9 cellular contexts compared by ENCODE assay signal in genomic region chr9:33719581-33720374, GRCh38.
DNase-seq lines count a peak whose midpoint lies in the region; ATAC-seq and TF ChIP-seq lines count a peak whose summit lies in the region.
"Had no signal": no experiment of that assay in that cellular context is flagged by ENCODE, and none has a peak within 500 bp of the region (broad histone marks: within the 10 kb centered on the region; RNA-seq: fewer than 3 reads in every experiment).

No MANE protein-coding gene starts in this region.

- POLR2A ChIA-PET in naive thymus-derived CD4-positive, alpha-beta T cell (lab: Charles Lee), result no interaction called here

- DNase-seq in EH (ENCODE audit: low read depth) (peak; percentile 18), mesenteric fat pad (ENCODE audit: low spot score) (no peak)
- no peak for DNase-seq in central memory CD8-positive, alpha-beta T cell (ENCODE audit: low spot score in 2 of 2)
- peak in 4 of 9 donors; percentile 7 to 42 (median 28) for DNase-seq in naive thymus-derived CD4-positive, alpha-beta T cell
- no peak for DNase-seq in NK-92 treated with Interleukin-12 subunit alpha and Interleukin-12 subunit beta, amount 100 ng/mL, for 24 hours (lab: John Stamatoyannopoulos, UW)

- H3F3A ChIP-seq in SU-DHL-6 (ENCODE audit: insufficient read depth), result no peaks in the 10 kb centered on the region

- no peaks in the 10 kb centered on the region for H3K27me3 ChIP-seq in SU-DHL-6 (ENCODE audit: low read length)
- no peaks in the 10 kb centered on the region for H3K27me3 ChIP-seq in naive thymus-derived CD4-positive, alpha-beta T cell (ENCODE audit: control insufficient read depth in 2 of 2, insufficient read depth in 2 of 2, low read length in 2 of 2)

- no peaks in the 10 kb centered on the region for H3K36me3 Mint-ChIP-seq in central memory CD8-positive, alpha-beta T cell (ENCODE audit: insufficient read depth)
- no peaks in the 10 kb centered on the region for H3K36me3 Mint-ChIP-seq in naive thymus-derived CD4-positive, alpha-beta T cell

- peak overlapping the region; percentile 34 for H3K4me2 ChIP-seq in SU-DHL-6 (ENCODE audit: low read depth, low read length, poor library complexity, severe bottlenecking)

- H3K9me3 ChIP-seq in SU-DHL-6 (ENCODE audit: insufficient read depth, low read length), result no peaks in the 10 kb centered on the region
- H3K9me3 ChIP-seq in naive thymus-derived CD4-positive, alpha-beta T cell (ENCODE audit: control insufficient read depth in 2 of 3, low read length in 3 of 3), result no peaks in the 10 kb centered on the region

- H3K9me3 Mint-ChIP-seq in central memory CD8-positive, alpha-beta T cell, result peaks cover 5% of the 10 kb centered on the region
- H3K9me3 Mint-ChIP-seq in naive thymus-derived CD4-positive, alpha-beta T cell, result peaks cover 0 to 5% (median 0%) of the 10 kb centered on the region in 11 donors

- H3K27me3 Mint-ChIP-seq in central memory CD8-positive, alpha-beta T cell, result peaks cover 25% of the 10 kb centered on the region
- peaks cover 5 to 20% (median 13%) of the 10 kb centered on the region in 5 donors for H3K27me3 Mint-ChIP-seq in naive thymus-derived CD4-positive, alpha-beta T cell

- H3K27ac Mint-ChIP-seq in central memory CD8-positive, alpha-beta T cell (ENCODE audit: low read depth), result no peak overlapping the region
- H3K27ac Mint-ChIP-seq in naive thymus-derived CD4-positive, alpha-beta T cell, result peak overlapping the region in 1 of 9 donors; percentile 9

- H2AFZ ChIP-seq in SU-DHL-6 (ENCODE audit: low read depth, low read length, severe bottlenecking), result peak overlapping the region; percentile 80

- H3K4me3 ChIP-seq in SU-DHL-6 (ENCODE audit: insufficient read depth, low read length, poor library complexity, severe bottlenecking), result no peak overlapping the region
- H3K4me3 ChIP-seq in naive thymus-derived CD4-positive, alpha-beta T cell (ENCODE audit: low read length), result no peak overlapping the region
- H3K4me3 ChIP-seq: SK-N-MC had no signal

- intact Hi-C loops in naive thymus-derived CD4-positive, alpha-beta T cell (cut with micrococcal nuclease), result loop anchor here (5.0 to 10.0 kb wide), 2 partner anchors 317 to 1135 kb away; partner anchors contain the start of gene AQP7 (in 1 of the 2)

- H3K9me2 ChIP-seq in SU-DHL-6 (replicated peaks; ENCODE audit: insufficient read depth, low read length), result no peaks in the 10 kb centered on the region

- no peaks in the 10 kb centered on the region for H4K20me1 ChIP-seq in SU-DHL-6 (ENCODE audit: low read depth, low read length)

- H3K4me1 Mint-ChIP-seq in central memory CD8-positive, alpha-beta T cell, result peaks cover 6% of the 10 kb centered on the region
- peaks cover 0 to 4% (median 0%) of the 10 kb centered on the region in 7 donors for H3K4me1 Mint-ChIP-seq in naive thymus-derived CD4-positive, alpha-beta T cell

- CTCF ChIA-PET in naive thymus-derived CD4-positive, alpha-beta T cell (lab: Charles Lee), result interaction anchor here (1.9 to 5.6 kb wide), 2 partner anchors 10 to 96 kb away, joined by 7 to 76 read pairs; no protein-coding TSS in a partner anchor

- peak overlapping the region; percentile 26; the same call in 1 of the 2 replicates for H3K9ac ChIP-seq in SU-DHL-6 (ENCODE audit: low read length)

- no peak overlapping the region for H3K27ac ChIP-seq in SU-DHL-6 (ENCODE audit: low read depth, low read length)
- H3K27ac ChIP-seq in naive thymus-derived CD4-positive, alpha-beta T cell (ENCODE audit: low read depth, low read length), result no peak overlapping the region
- H3K27ac ChIP-seq: SK-N-MC had no signal

- peak; percentile 38 for TF ChIP-seq CTCF in SU-DHL-6 (IDR thresholded peaks at IDR 0.05; ENCODE audit: insufficient read depth, low read length, poor library complexity, severe bottlenecking)

- no peaks in the 10 kb centered on the region for H3K4me1 ChIP-seq in naive thymus-derived CD4-positive, alpha-beta T cell (ENCODE audit: control insufficient read depth in 2 of 2, insufficient read depth in 2 of 2, low read length in 2 of 2)

- no peak overlapping the region for H3K4me3 Mint-ChIP-seq in central memory CD8-positive, alpha-beta T cell
- peak overlapping the region in 7 of 10 donors; percentile 5 to 81 (median 28) for H3K4me3 Mint-ChIP-seq in naive thymus-derived CD4-positive, alpha-beta T cell

- no peaks in the 10 kb centered on the region for H3K79me2 ChIP-seq in SU-DHL-6 (ENCODE audit: insufficient read depth, low read length)

- no peaks in the 10 kb centered on the region for H3K36me3 ChIP-seq in SU-DHL-6 (ENCODE audit: low read length)
- H3K36me3 ChIP-seq in naive thymus-derived CD4-positive, alpha-beta T cell (ENCODE audit: control insufficient read depth in 2 of 3, insufficient read depth in 3 of 3, low read length in 3 of 3), result no peaks in the 10 kb centered on the region

- ATAC-seq in HG03439 (IDR thresholded peaks at IDR 0.05; ENCODE audit: unreplicated experiment) (peak; percentile 55), HG03378 (IDR thresholded peaks at IDR 0.05; ENCODE audit: unreplicated experiment) (no peak)
- peak; percentile 55 for ATAC-seq in central memory CD8-positive, alpha-beta T cell (replicated peaks; ENCODE audit: extremely low read depth, poor library complexity, severe bottlenecking)
- peak; percentile 44 for ATAC-seq in naive thymus-derived CD4-positive, alpha-beta T cell
